In genomic region chr10:89301231-89301630, GRCh38 we compare ENCODE assay signal across 7 cellular contexts. TPM values are rescaled to one million over a fixed set of nuclear protein-coding genes. Genes with fewer than 3 reads are reported as not detected.
DNase-seq lines count a peak whose midpoint lies in the region; ATAC-seq, FAIRE-seq and TF ChIP-seq lines count a peak whose summit lies in the region.

No MANE protein-coding gene starts in this region.

- H3K79me1 ChIP-seq in IMR-90 (ENCODE audit: low read depth in 1 of 2, low read length in 2 of 2): peaks cover 2 to 4% of the 10 kb centered on the region in 2 experiments; a peak in 1 of 4 replicates

- H3K27me3 ChIP-seq in IMR-90 (ENCODE audit: control insufficient read depth, insufficient read depth, low read length) (no peaks in the 10 kb centered on the region), right atrium auricular region (no peaks in the 10 kb centered on the region)

- peak overlapping the region; percentile 56 for H4K5ac ChIP-seq in IMR-90 (ENCODE audit: low read depth, low read length)

- in situ Hi-C loops in IMR-90 (cut with MboI; ENCODE audit: low sequenced_read_pairs): no loop called here

- H3K27ac Mint-ChIP-seq in activated naive CD8-positive, alpha-beta T cell treated with anti-CD3 and anti-CD28 coated beads for 36 hours: peak overlapping the region; percentile 86
- peak overlapping the region; percentile 95 for H3K27ac Mint-ChIP-seq in stimulated activated naive B cell treated with anti-CD40 and anti-IgM and Interleukin-4, amounts not matched to agents 10 μg/mL and 1 μg/mL and 100 μg/mL, for 72 hours
- no peak overlapping the region for H3K27ac Mint-ChIP-seq in WTC11

- peaks cover 10% of the 10 kb centered on the region for H3K4me1 ChIP-seq in IMR-90 (ENCODE audit: control insufficient read depth, insufficient read depth, low read length)
- H3K4me1 ChIP-seq in right atrium auricular region: peaks cover 0 to 27% of the 10 kb centered on the region in 2 donors

- CTCF ChIA-PET in IMR-90 (lab: Yijun Ruan, JAX): interaction anchor here (0.6 to 1.1 kb wide), 6 partner anchors 17 to 679 kb away, joined by 3 to 4 read pairs (median 4); no protein-coding TSS in a partner anchor
- CTCF ChIA-PET in WTC11 (lab: Charles Lee): interaction anchor here (1.1 to 1.7 kb wide), 2 partner anchors 39 to 68 kb away, joined by 3 to 11 read pairs; no protein-coding TSS in a partner anchor

- H2AFZ ChIP-seq in IMR-90 (replicated peaks; ENCODE audit: low read length, poor library complexity): peak overlapping the region; percentile 9

- H3K18ac ChIP-seq in IMR-90 (ENCODE audit: low read depth, low read length): peak overlapping the region; percentile 80

- no CpG with 5 or more reads among the region's 2 CpGs for WGBS in IMR-90 (ENCODE audit: extremely low coverage in 2 of 2, insufficient read length in 1 of 2), 2 experiments

- peak overlapping the region; percentile 75 for H2BK120ac ChIP-seq in IMR-90 (ENCODE audit: low read depth, low read length)

- no peaks in the 10 kb centered on the region for H3K27me3 Mint-ChIP-seq in activated naive CD8-positive, alpha-beta T cell treated with anti-CD3 and anti-CD28 coated beads for 36 hours
- H3K27me3 Mint-ChIP-seq in stimulated activated naive B cell treated with anti-CD40 and anti-IgM and Interleukin-4, amounts not matched to agents 10 μg/mL and 1 μg/mL and 100 μg/mL, for 72 hours: no peaks in the 10 kb centered on the region
- H3K27me3 Mint-ChIP-seq in WTC11 (ENCODE audit: low read depth): no peaks in the 10 kb centered on the region

- H3K36me3 Mint-ChIP-seq in activated naive CD8-positive, alpha-beta T cell treated with anti-CD3 and anti-CD28 coated beads for 36 hours: peaks cover 33% of the 10 kb centered on the region
- H3K36me3 Mint-ChIP-seq in stimulated activated naive B cell treated with anti-CD40 and anti-IgM and Interleukin-4, amounts not matched to agents 10 μg/mL and 1 μg/mL and 100 μg/mL, for 72 hours: peaks cover 0 to 4% of the 10 kb centered on the region in 2 donors
- H3K36me3 Mint-ChIP-seq in WTC11: no peaks in the 10 kb centered on the region

- H3K14ac ChIP-seq in IMR-90 (replicated peaks; ENCODE audit: low read depth, low read length): peak overlapping the region; percentile 35; the same call in 1 of the 2 replicates

- peak; percentile 72 for FAIRE-seq in GM18507 (lab: Jason Lieb, UNC)

- H3K4me2 ChIP-seq in IMR-90 (ENCODE audit: low read depth, low read length): peak overlapping the region; percentile 97

- TF ChIP-seq CTCF in IMR-90 (conservative IDR thresholded peaks at IDR 0.05; ENCODE audit: low read depth, low read length): no peak
- no peak for TF ChIP-seq CTCF in right atrium auricular region (IDR thresholded peaks at IDR 0.05)
- TF ChIP-seq CTCF in WTC11 (IDR thresholded peaks at IDR 0.05): no peak

- peak; percentile 65 for ATAC-seq in IMR-90 (ENCODE audit: low read depth)
- ATAC-seq in stimulated activated naive B cell treated with anti-CD40 and anti-IgM and Interleukin-4, amounts not matched to agents 10 μg/mL and 1 μg/mL and 100 μg/mL, for 72 hours (replicated peaks): peak; percentile 62 to 64
- no peak for ATAC-seq in HG03520 (IDR thresholded peaks at IDR 0.05; ENCODE audit: unreplicated experiment)
- no peak for ATAC-seq in WTC11

- POLR2A ChIA-PET in IMR-90 (lab: Charles Lee; ENCODE audit: unreplicated experiment): interaction anchor here (0.6 to 0.8 kb wide), 2 partner anchors 27 to 52 kb away, joined by 3 read pairs; partner anchors contain the start of gene IFIT3
- POLR2A ChIA-PET in WTC11 (lab: Charles Lee): no interaction called here

- no peak for TF ChIP-seq RAD21 in IMR-90 (IDR thresholded peaks at IDR 0.05; ENCODE audit: low read length)

- peak overlapping the region; percentile 65 for H3K4ac ChIP-seq in IMR-90 (ENCODE audit: low read depth, low read length)

- peak overlapping the region; percentile 5; the same call in 1 of the 2 replicates for H3K23ac ChIP-seq in IMR-90 (ENCODE audit: low read depth, low read length)

- no peak overlapping the region for H3K56ac ChIP-seq in IMR-90 (ENCODE audit: extremely low read depth, insufficient read depth, low read length)

- H3K4me1 Mint-ChIP-seq in activated naive CD8-positive, alpha-beta T cell treated with anti-CD3 and anti-CD28 coated beads for 36 hours: peaks cover 37% of the 10 kb centered on the region
- H3K4me1 Mint-ChIP-seq in stimulated activated naive B cell treated with anti-CD40 and anti-IgM and Interleukin-4, amounts not matched to agents 10 μg/mL and 1 μg/mL and 100 μg/mL, for 72 hours: peaks cover 25 to 57% of the 10 kb centered on the region in 2 donors
- peaks cover 16% of the 10 kb centered on the region for H3K4me1 Mint-ChIP-seq in WTC11

- no peaks in the 10 kb centered on the region for H4K20me1 ChIP-seq in IMR-90 (ENCODE audit: insufficient read depth, low read length)

- intact Hi-C loops in IMR-90 (cut with micrococcal nuclease): no loop called here

- H3K4me3 Mint-ChIP-seq in activated naive CD8-positive, alpha-beta T cell treated with anti-CD3 and anti-CD28 coated beads for 36 hours: peak overlapping the region; percentile 81
- peak overlapping the region; percentile 85 to 87 for H3K4me3 Mint-ChIP-seq in stimulated activated naive B cell treated with anti-CD40 and anti-IgM and Interleukin-4, amounts not matched to agents 10 μg/mL and 1 μg/mL and 100 μg/mL, for 72 hours
- H3K4me3 Mint-ChIP-seq in WTC11: no peak overlapping the region

- H3K9ac ChIP-seq in IMR-90 (ENCODE audit: low read depth, low read length): peak overlapping the region; percentile 67

- H3K9me3 Mint-ChIP-seq in activated naive CD8-positive, alpha-beta T cell treated with anti-CD3 and anti-CD28 coated beads for 36 hours: peaks cover 18% of the 10 kb centered on the region
- peaks cover 0 to 2% of the 10 kb centered on the region in 2 donors for H3K9me3 Mint-ChIP-seq in stimulated activated naive B cell treated with anti-CD40 and anti-IgM and Interleukin-4, amounts not matched to agents 10 μg/mL and 1 μg/mL and 100 μg/mL, for 72 hours
- no peaks in the 10 kb centered on the region; the same call in 1 of the 2 replicates for H3K9me3 Mint-ChIP-seq in WTC11

- dilution Hi-C loops in IMR-90 (cut with HindIII; ENCODE audit: low sequenced_read_pairs, unreplicated experiment): no loop called here

- H2BK20ac ChIP-seq in IMR-90 (ENCODE audit: low read depth, low read length): 0 out of 2 replicates have a peak overlapping the region, but pooled peaks have one; percentile 44

- 0 out of 2 replicates have a peak overlapping the region, but pooled peaks have one; percentile 16 for H4K91ac ChIP-seq in IMR-90 (ENCODE audit: insufficient read depth, low read depth, low read length)

- H3K4me3 ChIP-seq in IMR-90 (ENCODE audit: insufficient read depth, low read depth, low read length) (no peak overlapping the region), right atrium auricular region (peak overlapping the region; percentile 36 to 49)

- no peak overlapping the region for H2AK9ac ChIP-seq in IMR-90 (replicated peaks; ENCODE audit: low read depth, low read length, poor library complexity)

- H2AK5ac ChIP-seq in IMR-90 (ENCODE audit: low read depth, low read length): no peak overlapping the region; the same call in 1 of the 2 replicates

- no peaks in the 10 kb centered on the region; the same call in 1 of the 2 replicates for H3K36me3 ChIP-seq in IMR-90 (ENCODE audit: control insufficient read depth, insufficient read depth, low read length)
- H3K36me3 ChIP-seq in right atrium auricular region: peaks cover 7% of the 10 kb centered on the region

- H3K9me1 ChIP-seq in IMR-90 (ENCODE audit: insufficient read depth, low read length): no peaks in the 10 kb centered on the region; the same call in 1 of the 2 replicates

- DNase-seq in GM18507 (ENCODE audit: extremely low spot score, insufficient read length, low read depth) (no peak), IMR-90 (peak; percentile 43), right atrium auricular region (ENCODE audit: low spot score) (no peak), WTC11 (ENCODE audit: low spot score) (no peak)
- DNase-seq in activated naive CD8-positive, alpha-beta T cell treated with anti-CD3 and anti-CD28 coated beads for 36 hours: no peak
- DNase-seq in stimulated activated naive B cell treated with anti-CD40 and anti-IgM and Interleukin-4, amounts not matched to agents 10 μg/mL and 1 μg/mL and 100 μg/mL, for 72 hours: no peak

- H2BK5ac ChIP-seq in IMR-90 (ENCODE audit: low read depth, low read length, poor library complexity, severe bottlenecking): peak overlapping the region; percentile 81

- peak overlapping the region; percentile 9 to 87; a peak in 3 of 4 replicates for H4K8ac ChIP-seq in IMR-90 (ENCODE audit: low read depth in 2 of 2, low read length in 2 of 2)

- peak overlapping the region; percentile 52; the same call in 2 of the 3 replicates for H2BK15ac ChIP-seq in IMR-90 (ENCODE audit: low read depth, low read length)

- TF ChIP-seq POLR2A in IMR-90 (IDR thresholded peaks at IDR 0.05; ENCODE audit: low read depth, low read length): no peak

- no TSS peak for BruUV-seq in IMR-90 (replicated peaks; lab: Mats Ljungman, UMichigan)

- H3K27ac ChIP-seq in IMR-90 (ENCODE audit: insufficient read depth, low read length): peak overlapping the region; percentile 70; the same call in 1 of the 2 replicates
- peak overlapping the region; percentile 78 to 89 for H3K27ac ChIP-seq in right atrium auricular region

- H3K9me3 ChIP-seq in IMR-90 (ENCODE audit: control insufficient read depth, insufficient read depth, low read length) (no peaks in the 10 kb centered on the region), right atrium auricular region (no peaks in the 10 kb centered on the region)

RNA-seq across cellular contexts. Expression of gene IFIT2, which starts 0.6 kb away (rescaled TPM):
- total RNA-seq in IMR-90 (2012; rRNA removed): 1.9 and 2.2 TPM in 2 replicates
- 0.67 and 1.1 TPM in 2 replicates for polyA plus RNA-seq in IMR-90 (2012; rRNA removed)
- polyA plus RNA-seq in IMR-90 (2012; cell fraction: cytosol; rRNA removed): 0.21 TPM in 2 replicates
- 0.05 and 0.63 TPM in 2 replicates for polyA plus RNA-seq in IMR-90 (2012; cell fraction: nucleus; rRNA removed; ENCODE audit: low replicate concordance)
- 10 to 100 TPM; 37.0 to 37.3 TPM for total RNA-seq in activated naive CD8-positive, alpha-beta T cell treated with anti-CD3 and anti-CD28 coated beads for 36 hours
- total RNA-seq in right atrium auricular region: 1 to 10 TPM; 2.6 TPM
- 0.07 to 0.15 TPM (median 0.14 TPM) in 3 replicates for total RNA-seq in WTC11 (2021)

RNA-seq across cellular contexts. Expression of gene IFIT3, which starts 26.6 kb away (rescaled TPM):
- total RNA-seq in IMR-90 (2012; rRNA removed) (7.3 and 7.8 TPM in 2 replicates), right atrium auricular region (1 to 10 TPM; 6.3 to 6.5 TPM), WTC11 (2021) (0.14 to 0.42 TPM (median 0.39 TPM) in 3 replicates)
- 2.8 and 3.5 TPM in 2 replicates for polyA plus RNA-seq in IMR-90 (2012; rRNA removed)
- polyA plus RNA-seq in IMR-90 (2012; cell fraction: cytosol; rRNA removed): 0.93 and 1.2 TPM in 2 replicates
- polyA plus RNA-seq in IMR-90 (2012; cell fraction: nucleus; rRNA removed; ENCODE audit: low replicate concordance): 0.14 and 0.79 TPM in 2 replicates
- total RNA-seq in activated naive CD8-positive, alpha-beta T cell treated with anti-CD3 and anti-CD28 coated beads for 36 hours: 10 to 100 TPM; 28.6 to 28.7 TPM

RNA-seq across cellular contexts. Expression of gene LIPA, which starts 49.7 kb away (rescaled TPM):
- 31.9 and 32.5 TPM in 2 replicates for total RNA-seq in IMR-90 (2012; rRNA removed)
- 16.7 and 23.1 TPM in 2 replicates for polyA plus RNA-seq in IMR-90 (2012; rRNA removed)
- 4.7 and 8.1 TPM in 2 replicates for polyA plus RNA-seq in IMR-90 (2012; cell fraction: cytosol; rRNA removed)
- 1.4 and 12.3 TPM in 2 replicates for polyA plus RNA-seq in IMR-90 (2012; cell fraction: nucleus; rRNA removed; ENCODE audit: low replicate concordance)
- 10 to 100 TPM; 20.7 to 22.5 TPM for total RNA-seq in activated naive CD8-positive, alpha-beta T cell treated with anti-CD3 and anti-CD28 coated beads for 36 hours
- total RNA-seq in right atrium auricular region: 10 to 100 TPM; 17.6 to 25.7 TPM
- total RNA-seq in WTC11 (2021): 32.9 to 47.3 TPM (median 37.8 TPM) in 3 replicates

Comparison
In these comparisons a context has a peak if more than half of its experiments do, and no peak if none do; other contexts are left out.
1. ATAC-seq: peak in IMR-90 (single experiment) and stimulated activated naive B cell treated with anti-CD40 and anti-IgM and Interleukin-4, amounts not matched to agents 10 μg/mL and 1 μg/mL and 100 μg/mL, for 72 hours (2 of 2); none in HG03520 (single experiment) and WTC11 (single experiment).
2. RNA of gene IFIT2, which starts 0.6 kb away (total RNA-seq): 37.0 to 37.3 TPM in activated naive CD8-positive, alpha-beta T cell treated with anti-CD3 and anti-CD28 coated beads for 36 hours; 2.6 TPM in right atrium auricular region, 1.9 to 2.2 TPM in IMR-90 and 0.07 to 0.15 TPM in WTC11; every median in the first group is over 10 times any median in the second.